Comparison of ENCODE assay signal across 19 cellular contexts in the genomic region with DNA sequence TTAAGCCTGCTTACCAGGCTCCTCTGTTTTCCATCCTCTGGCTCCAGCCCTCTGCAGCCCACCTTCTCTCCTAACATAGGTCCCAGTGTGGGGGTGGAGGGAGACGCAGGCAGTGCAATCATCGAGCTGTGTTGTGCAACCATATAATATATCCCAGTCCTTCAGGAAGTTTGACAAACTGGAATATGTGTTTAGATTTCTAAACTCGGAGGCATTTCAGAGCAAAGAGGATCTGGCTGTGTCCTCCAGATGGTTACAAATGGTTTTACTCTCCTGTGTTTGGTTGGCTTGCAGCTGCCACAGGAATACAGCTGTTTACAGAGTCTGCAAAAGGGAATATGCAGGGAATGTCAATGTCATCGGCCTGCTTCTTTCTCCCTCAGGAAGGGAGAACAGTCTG.
DNase-seq lines count a peak whose midpoint lies in the region; ATAC-seq and TF ChIP-seq lines count a peak whose summit lies in the region.
"Had no signal": no experiment of that assay in that cellular context is flagged by ENCODE, and none has a peak within 500 bp of the region (broad histone marks: within the 10 kb centered on the region; RNA-seq: fewer than 3 reads in every experiment).

No MANE protein-coding gene starts in this region.

- H3K36me3 ChIP-seq in heart right ventricle = no peaks in the 10 kb centered on the region
- H3K36me3 ChIP-seq in sigmoid colon = no peaks in the 10 kb centered on the region
- H3K36me3 ChIP-seq in adrenal gland (replicated peaks in 1 of 2) = no peaks in the 10 kb centered on the region
- H3K36me3 ChIP-seq: HAP-1, neutrophil, right lobe of liver, SJSA1 had no signal

- WGBS in heart right ventricle, 2 donors = 55 to 64% methylated on average over 4 of the region's 4 CpGs
- 60 to 84% methylated on average over 4 of the region's 4 CpGs for WGBS in sigmoid colon, 2 donors
- whole genome bisulfite sequencing in adrenal gland, 4 donors = 55 to 69% (median 62%) methylated on average over 4 of the region's 4 CpGs

- TF ChIP-seq CTCF in heart right ventricle (IDR thresholded peaks at IDR 0.05) (no peak), sigmoid colon (IDR thresholded peaks at IDR 0.05) (no peak), adrenal gland (IDR thresholded peaks at IDR 0.05) (no peak)

- ATAC-seq in heart right ventricle (peak in 6 of 8 donors; percentile 33 to 80 (median 64)), HG03457 (IDR thresholded peaks at IDR 0.05; ENCODE audit: unreplicated experiment) (no peak)
- ATAC-seq: stimulated activated effector memory CD8-positive, alpha-beta T cell treated with anti-CD3 and anti-CD28 coated beads, Interleukin-12 subunit alpha, Interleukin-12 subunit beta, amount 100 ng/mL, for 72 hours had no signal

- TF ChIP-seq EP300 in sigmoid colon (IDR thresholded peaks at IDR 0.05) = no peak

- H3K27me3 ChIP-seq in heart right ventricle = peaks cover 0 to 5% (median 0%) of the 10 kb centered on the region in 7 donors
- H3K27me3 ChIP-seq in sigmoid colon = no peaks in the 10 kb centered on the region
- H3K27me3 ChIP-seq in adrenal gland = no peaks in the 10 kb centered on the region
- H3K27me3 ChIP-seq: neutrophil, right lobe of liver, SJSA1 had no signal

- H3K4me1 ChIP-seq in heart right ventricle = peaks cover 0 to 9% (median 0%) of the 10 kb centered on the region in 9 donors
- peaks cover 0 to 23% (median 9%) of the 10 kb centered on the region in 4 donors for H3K4me1 ChIP-seq in sigmoid colon
- peaks cover 0 to 8% of the 10 kb centered on the region in 2 donors for H3K4me1 ChIP-seq in adrenal gland (replicated peaks in 1 of 2)
- H3K4me1 ChIP-seq: HAP-1 had no signal

- H3K9me3 ChIP-seq in heart right ventricle = no peaks in the 10 kb centered on the region
- H3K9me3 ChIP-seq in sigmoid colon = no peaks in the 10 kb centered on the region
- H3K9me3 ChIP-seq in adrenal gland (replicated peaks in 1 of 3) = no peaks in the 10 kb centered on the region
- H3K9me3 ChIP-seq: HAP-1, neutrophil, right lobe of liver, SJSA1 had no signal

- H3K27ac ChIP-seq in heart right ventricle = peak overlapping the region in 2 of 10 donors; percentile 12 to 20
- peak overlapping the region in 2 of 4 donors; percentile 34 to 56 for H3K27ac ChIP-seq in sigmoid colon
- H3K27ac ChIP-seq in adrenal gland = peak overlapping the region in 1 of 5 donors; percentile 55
- H3K27ac ChIP-seq: C4-2B, HL-60, neutrophil, right lobe of liver, SJSA1 had no signal

- peak; percentile 79 for DNase-seq in EH (ENCODE audit: low read depth)
- DNase-seq in amniotic epithelial cell (ENCODE audit: low read depth) = peak; percentile 88
- DNase-seq in heart right ventricle = no peak
- peak; percentile 71 for DNase-seq in sigmoid colon
- DNase-seq in NCI-H1417 (lab: John Stamatoyannopoulos, UW) = no peak
- DNase-seq in activated gamma-delta T cell (lab: John Stamatoyannopoulos, UW) = no peak
- DNase-seq in adrenal gland = no peak
- DNase-seq: activated CD4-positive, alpha-beta memory T cell treated with anti-CD3 and anti-CD28 coated beads, Interleukin-2, amount 10 ng/mL, durations not matched to agents 7 days and 5 days; amniotic stem cell; KG1; NCI-H2227 treated with DMSO at 0.1 percent for 48 hours; right lobe of liver had no signal

- TF ChIP-seq POLR2A in sigmoid colon (IDR thresholded peaks at IDR 0.05) = no peak
- TF ChIP-seq POLR2A in adrenal gland (IDR thresholded peaks at IDR 0.05) = no peak

- H3K4me3 ChIP-seq in heart right ventricle (no peak overlapping the region), sigmoid colon (no peak overlapping the region), adrenal gland (no peak overlapping the region)
- H3K4me3 ChIP-seq: HAP-1, right lobe of liver, SJSA1 had no signal

- intact Hi-C loops in heart right ventricle (cut with DNase I) = no loop called here
- intact Hi-C loops in sigmoid colon (cut with DNase I) = no loop called here
- intact Hi-C loops in adrenal gland (cut with DNase I) = no loop called here

Comparison
In these comparisons a context has a peak if more than half of its experiments do, and no peak if none do; other contexts are left out.
1. DNase-seq: peak in EH (single experiment), amniotic epithelial cell (single experiment) and sigmoid colon (single experiment); none in heart right ventricle (0 of 2), NCI-H1417 (0 of 3), activated gamma-delta T cell (single experiment) and adrenal gland (0 of 7).